9 cellular contexts compared by ENCODE assay signal in the genomic region with DNA sequence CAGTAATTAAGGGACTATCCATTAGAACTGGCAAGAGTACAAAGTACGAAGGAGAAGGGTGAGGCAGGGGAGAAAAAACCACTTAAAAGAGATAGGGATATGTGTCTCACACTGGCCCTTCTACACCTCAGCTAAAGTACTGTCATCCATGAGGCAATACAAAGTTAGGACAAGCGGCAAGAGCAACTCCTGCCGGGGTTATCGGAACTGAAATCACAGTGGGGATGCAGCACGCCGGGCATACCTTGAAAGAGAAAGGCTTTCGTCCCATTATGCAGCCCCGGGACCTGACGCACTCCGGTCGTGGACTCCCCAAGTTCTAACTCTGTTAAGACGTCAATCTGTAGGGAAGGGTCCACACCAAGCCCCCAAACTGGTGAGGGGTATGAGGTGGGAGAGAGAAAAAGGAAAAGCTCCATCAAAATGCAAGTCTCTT. TPM values are rescaled to one million over a fixed set of nuclear protein-coding genes. Genes with fewer than 3 reads are reported as not detected.
DNase-seq lines count a peak whose midpoint lies in the region; ATAC-seq and TF ChIP-seq lines count a peak whose summit lies in the region.
"Had no signal": no experiment of that assay in that cellular context is flagged by ENCODE, and none has a peak within 500 bp of the region (broad histone marks: within the 10 kb centered on the region; RNA-seq: fewer than 3 reads in every experiment).

No MANE protein-coding gene starts in this region.

- peak; percentile 14 for ATAC-seq in stimulated activated naive CD8-positive, alpha-beta T cell treated with anti-CD3 and anti-CD28 coated beads, Interleukin-15, amount 100 ng/mL, for 72 hours
- no peak for ATAC-seq in GM21723 (IDR thresholded peaks at IDR 0.05; ENCODE audit: unreplicated experiment)

- CTCF ChIA-PET in Calu3 (lab: Charles Lee): no interaction called here

- peak overlapping the region; percentile 90 for H3K4me3 Mint-ChIP-seq in Calu3 (ENCODE audit: low read depth, unreplicated experiment)
- peak overlapping the region; percentile 98 for H3K4me3 Mint-ChIP-seq in activated naive CD4-positive, alpha-beta T cell treated with anti-CD3 and anti-CD28 coated beads, Interleukin-2, amount 50 U/mL, for 24 hours
- H3K4me3 Mint-ChIP-seq in stimulated activated naive CD8-positive, alpha-beta T cell treated with anti-CD3 and anti-CD28 coated beads, Interleukin-15, amount 100 ng/mL, for 72 hours: peak overlapping the region; percentile 96 to 100
- H3K4me3 Mint-ChIP-seq: dendritic cell treated with granulocyte-macrophage colony-stimulating factor and Interleukin-4, amounts not matched to agents 40 ng/mL and 50 ng/mL, for 4 days had no signal

- intact Hi-C loops in Calu3 (cut with micrococcal nuclease; ENCODE audit: unreplicated experiment): loop anchor here (5.0 kb wide), 2 partner anchors 103 to 858 kb away; no protein-coding TSS in a partner anchor

- H3K9me3 ChIP-seq in Loucy (ENCODE audit: insufficient read depth, low read depth, low read length): no peaks in the 10 kb centered on the region

- H2AFZ ChIP-seq in Loucy (ENCODE audit: low read length): peak overlapping the region; percentile 77; the same call in 1 of the 2 replicates

- DNase-seq in Calu3 (no peak), left kidney (ENCODE audit: low read depth, low spot score) (peak; percentile 28), DMS79 (lab: John Stamatoyannopoulos, UW) (no peak), globus pallidus (ENCODE audit: low spot score) (no peak)
- DNase-seq in stimulated activated naive CD8-positive, alpha-beta T cell treated with anti-CD3 and anti-CD28 coated beads, Interleukin-15, amount 100 ng/mL, for 72 hours: peak; percentile 35 to 38

- H3F3A ChIP-seq in Loucy (ENCODE audit: low read depth): no peaks in the 10 kb centered on the region

- no peaks in the 10 kb centered on the region for H3K9me2 ChIP-seq in Loucy (replicated peaks; ENCODE audit: low read depth, low read length)

- no peaks in the 10 kb centered on the region for H3K79me2 ChIP-seq in Loucy (ENCODE audit: insufficient read depth, low read length)

- H3K27ac Mint-ChIP-seq in Calu3 (ENCODE audit: unreplicated experiment): no peak overlapping the region
- H3K27ac Mint-ChIP-seq in activated naive CD4-positive, alpha-beta T cell treated with anti-CD3 and anti-CD28 coated beads, Interleukin-2, amount 50 U/mL, for 24 hours: peak overlapping the region; percentile 95
- H3K27ac Mint-ChIP-seq in stimulated activated naive CD8-positive, alpha-beta T cell treated with anti-CD3 and anti-CD28 coated beads, Interleukin-15, amount 100 ng/mL, for 72 hours: peak overlapping the region; percentile 96 to 98
- H3K27ac Mint-ChIP-seq: dendritic cell treated with granulocyte-macrophage colony-stimulating factor and Interleukin-4, amounts not matched to agents 40 ng/mL and 50 ng/mL, for 4 days had no signal

- H3K4me1 Mint-ChIP-seq in Calu3 (ENCODE audit: low read depth, unreplicated experiment): peaks cover 24% of the 10 kb centered on the region
- peaks cover 51% of the 10 kb centered on the region for H3K4me1 Mint-ChIP-seq in activated naive CD4-positive, alpha-beta T cell treated with anti-CD3 and anti-CD28 coated beads, Interleukin-2, amount 50 U/mL, for 24 hours
- peaks cover 22% of the 10 kb centered on the region for H3K4me1 Mint-ChIP-seq in stimulated activated naive CD8-positive, alpha-beta T cell treated with anti-CD3 and anti-CD28 coated beads, Interleukin-15, amount 100 ng/mL, for 72 hours

- peaks cover 4% of the 10 kb centered on the region for H3K36me3 Mint-ChIP-seq in Calu3 (ENCODE audit: insufficient read depth, unreplicated experiment)
- H3K36me3 Mint-ChIP-seq in activated naive CD4-positive, alpha-beta T cell treated with anti-CD3 and anti-CD28 coated beads, Interleukin-2, amount 50 U/mL, for 24 hours: peaks cover 16% of the 10 kb centered on the region

- peaks cover 2% of the 10 kb centered on the region for H3K9me3 Mint-ChIP-seq in Calu3 (ENCODE audit: low read depth, unreplicated experiment)
- peaks cover 8% of the 10 kb centered on the region for H3K9me3 Mint-ChIP-seq in activated naive CD4-positive, alpha-beta T cell treated with anti-CD3 and anti-CD28 coated beads, Interleukin-2, amount 50 U/mL, for 24 hours
- H3K9me3 Mint-ChIP-seq in stimulated activated naive CD8-positive, alpha-beta T cell treated with anti-CD3 and anti-CD28 coated beads, Interleukin-15, amount 100 ng/mL, for 72 hours: peaks cover 13 to 20% of the 10 kb centered on the region in 2 donors

- no peaks in the 10 kb centered on the region for H3K36me3 ChIP-seq in Loucy (ENCODE audit: insufficient read depth, low read length)

- no peaks in the 10 kb centered on the region for H3K4me1 ChIP-seq in Loucy (ENCODE audit: insufficient read depth, low read length, poor library complexity, severe bottlenecking)

- no peak overlapping the region for H3K4me3 ChIP-seq in Loucy (ENCODE audit: low read length, poor library complexity, severe bottlenecking)

- H3K9ac ChIP-seq in Loucy (ENCODE audit: low read depth, low read length, poor library complexity, severe bottlenecking): no peak overlapping the region

- H3K27me3 Mint-ChIP-seq in Calu3 (ENCODE audit: unreplicated experiment): peaks cover 56% of the 10 kb centered on the region
- H3K27me3 Mint-ChIP-seq in activated naive CD4-positive, alpha-beta T cell treated with anti-CD3 and anti-CD28 coated beads, Interleukin-2, amount 50 U/mL, for 24 hours: peaks cover 9% of the 10 kb centered on the region
- peaks cover 8% of the 10 kb centered on the region for H3K27me3 Mint-ChIP-seq in stimulated activated naive CD8-positive, alpha-beta T cell treated with anti-CD3 and anti-CD28 coated beads, Interleukin-15, amount 100 ng/mL, for 72 hours

- TF ChIP-seq CTCF in Calu3 (IDR thresholded peaks at IDR 0.05; ENCODE audit: unreplicated experiment): no peak
- TF ChIP-seq CTCF in Loucy (conservative IDR thresholded peaks at IDR 0.05; ENCODE audit: low read length): no peak

- no TSS peak for BruUV-seq in Calu3 (replicated peaks; lab: Mats Ljungman, UMichigan)

- H3K27me3 ChIP-seq in Loucy (ENCODE audit: insufficient read depth, low read length, poor library complexity, severe bottlenecking): no peaks in the 10 kb centered on the region

- no peaks in the 10 kb centered on the region for H4K20me1 ChIP-seq in Loucy (ENCODE audit: insufficient read depth, low read length, poor library complexity, severe bottlenecking)

- no peak overlapping the region for H3K4me2 ChIP-seq in Loucy (ENCODE audit: low read depth, low read length, poor library complexity, severe bottlenecking)

RNA-seq across cellular contexts. Expression of gene NELL2, which starts 1.1 kb away (rescaled TPM):
- total RNA-seq in Calu3 (2022): 0.42 TPM in 1 of 2 replicates, not detected in the other

Comparison
In these comparisons a context has a peak if more than half of its experiments do, and no peak if none do; other contexts are left out.
1. DNase-seq: peak in left kidney (single experiment) and stimulated activated naive CD8-positive, alpha-beta T cell treated with anti-CD3 and anti-CD28 coated beads, Interleukin-15, amount 100 ng/mL, for 72 hours (2 of 2); none in Calu3 (single experiment), DMS79 (single experiment) and globus pallidus (single experiment).
2. Peak in every context shown above with its lines, with median percentiles within 50 percentile points of each other: H3K4me3 Mint-ChIP-seq.